Comparison of ENCODE assay signal across 8 cellular contexts in genomic region chr2:62505649-62506420, GRCh38. TPM values are rescaled to one million over a fixed set of nuclear protein-coding genes. Genes with fewer than 3 reads are reported as not detected.
DNase-seq lines count a peak whose midpoint lies in the region; ATAC-seq and TF ChIP-seq lines count a peak whose summit lies in the region.

Gene TMEM17 (minus strand): TSS chr2:62506195. CDS start chr2:62506129, 66 bp downstream.

- intact Hi-C loops in uterus (cut with DNase I; ENCODE audit: low total_unique reads) = no loop called here

- H3K27me3 ChIP-seq in HUES48 (ENCODE audit: control insufficient read depth, insufficient read depth, low read length) = no peaks in the 10 kb centered on the region
- no peaks in the 10 kb centered on the region for H3K27me3 ChIP-seq in NT2/D1 (ENCODE audit: insufficient read depth, insufficient read length)
- H3K27me3 ChIP-seq in neutrophil = no peaks in the 10 kb centered on the region
- H3K27me3 ChIP-seq in uterus = no peaks in the 10 kb centered on the region

- no peak within 1 kb of the TSS for H3K27ac Mint-ChIP-seq in activated naive CD8-positive, alpha-beta T cell treated with anti-CD3 and anti-CD28 coated beads for 36 hours
- peak within 1 kb of the TSS; percentile 71 for H3K27ac Mint-ChIP-seq in glutamatergic neuron (ENCODE audit: unreplicated experiment)

- peak within 1 kb of the TSS; percentile 86 for H3K27ac ChIP-seq in HUES48 (ENCODE audit: low read depth, low read length)
- no peak within 1 kb of the TSS for H3K27ac ChIP-seq in neutrophil
- H3K27ac ChIP-seq in uterus = peak within 1 kb of the TSS; percentile 93 to 99

- no peaks in the 10 kb centered on the region for H3K36me3 Mint-ChIP-seq in activated naive CD8-positive, alpha-beta T cell treated with anti-CD3 and anti-CD28 coated beads for 36 hours
- H3K36me3 Mint-ChIP-seq in glutamatergic neuron (ENCODE audit: unreplicated experiment) = no peaks in the 10 kb centered on the region

- H3K4me1 Mint-ChIP-seq in activated naive CD8-positive, alpha-beta T cell treated with anti-CD3 and anti-CD28 coated beads for 36 hours = peaks cover 7% of the 10 kb centered on the region
- H3K4me1 Mint-ChIP-seq in glutamatergic neuron (ENCODE audit: low read depth, unreplicated experiment) = peaks cover 6% of the 10 kb centered on the region

- H3K36me3 ChIP-seq in HUES48 (ENCODE audit: control insufficient read depth, insufficient read depth, low read length) (no peaks in the 10 kb centered on the region), NT2/D1 (ENCODE audit: insufficient read depth, insufficient read length, low read length) (no peaks in the 10 kb centered on the region), neutrophil (no peaks in the 10 kb centered on the region), uterus (no peaks in the 10 kb centered on the region)

- no peaks in the 10 kb centered on the region for H3K9me3 Mint-ChIP-seq in activated naive CD8-positive, alpha-beta T cell treated with anti-CD3 and anti-CD28 coated beads for 36 hours
- H3K9me3 Mint-ChIP-seq in glutamatergic neuron (ENCODE audit: unreplicated experiment) = no peaks in the 10 kb centered on the region

- ATAC-seq in GM21528 (IDR thresholded peaks at IDR 0.05; ENCODE audit: low FRiP score, unreplicated experiment) = peak; percentile 85

- peaks cover 34% of the 10 kb centered on the region for H3K27me3 Mint-ChIP-seq in activated naive CD8-positive, alpha-beta T cell treated with anti-CD3 and anti-CD28 coated beads for 36 hours
- no peaks in the 10 kb centered on the region for H3K27me3 Mint-ChIP-seq in glutamatergic neuron (ENCODE audit: unreplicated experiment)

- H3K4me3 ChIP-seq in HUES48 (ENCODE audit: low read depth, low read length) (peak within 1 kb of the TSS; percentile 89), NT2/D1 (ENCODE audit: insufficient read length, low read depth) (peak within 1 kb of the TSS; percentile 59), neutrophil (ENCODE audit: low read depth in 1 of 2, low read length in 1 of 2) (peak within 1 kb of the TSS; percentile 64 to 69), uterus (peak within 1 kb of the TSS; percentile 64 to 66)

- TF ChIP-seq POLR2A in uterus (IDR thresholded peaks at IDR 0.05) = peak; percentile 56 to 70

- H3K9ac ChIP-seq in HUES48 (ENCODE audit: low read depth, low read length) (peak within 1 kb of the TSS; percentile 80), NT2/D1 (ENCODE audit: insufficient read length, low read depth) (peak within 1 kb of the TSS; percentile 52)

- H3K4me1 ChIP-seq in HUES48 (ENCODE audit: control insufficient read depth, insufficient read depth, low read length) = peaks cover 8% of the 10 kb centered on the region
- H3K4me1 ChIP-seq in NT2/D1 (ENCODE audit: insufficient read depth, insufficient read length) = no peaks in the 10 kb centered on the region
- H3K4me1 ChIP-seq in neutrophil (ENCODE audit: control insufficient read depth in 1 of 2, insufficient read depth in 1 of 2, low read depth in 1 of 2, low read length in 1 of 2) = peaks cover 0 to 12% of the 10 kb centered on the region in 2 experiments
- peaks cover 0 to 3% of the 10 kb centered on the region in 2 donors for H3K4me1 ChIP-seq in uterus

- H3K9me3 ChIP-seq in HUES48 (ENCODE audit: control insufficient read depth, insufficient read depth, low read length) (no peaks in the 10 kb centered on the region), NT2/D1 (ENCODE audit: insufficient read depth, low read length) (no peaks in the 10 kb centered on the region), neutrophil (no peaks in the 10 kb centered on the region), uterus (no peaks in the 10 kb centered on the region)

- peak within 1 kb of the TSS; percentile 76 for H3K4me3 Mint-ChIP-seq in activated naive CD8-positive, alpha-beta T cell treated with anti-CD3 and anti-CD28 coated beads for 36 hours
- H3K4me3 Mint-ChIP-seq in glutamatergic neuron (ENCODE audit: unreplicated experiment) = peak within 1 kb of the TSS; percentile 84

- DNase-seq in ELF-1 (ENCODE audit: low read depth, low spot score) (peak; percentile 96), NT2/D1 (ENCODE audit: low read depth, low spot score) (peak; percentile 83), glutamatergic neuron (peak; percentile 92), uterus (peak; percentile 95 to 96)
- peak; percentile 55 for DNase-seq in activated naive CD8-positive, alpha-beta T cell treated with anti-CD3 and anti-CD28 coated beads for 36 hours

- TF ChIP-seq CTCF in glutamatergic neuron (IDR thresholded peaks at IDR 0.05; ENCODE audit: partially characterized antibody, unreplicated experiment) (no peak), neutrophil (IDR thresholded peaks at IDR 0.05) (no peak), uterus (IDR thresholded peaks at IDR 0.05) (no peak)

RNA-seq across cellular contexts. Expression of gene TMEM17, which starts in this region (rescaled TPM):
- total RNA-seq in activated naive CD8-positive, alpha-beta T cell treated with anti-CD3 and anti-CD28 coated beads for 36 hours = under 1 TPM; 0.24 to 0.25 TPM
- total RNA-seq in glutamatergic neuron (ENCODE audit: unreplicated experiment) (0.91 TPM), uterus (1 to 10 TPM in 2 of 4 donors, not detected in 2; 1.0 to 3.1 TPM)

Comparison
In these comparisons a context has a peak if more than half of its experiments do, and no peak if none do; other contexts are left out.
1. Peak in DNase-seq in activated naive CD8-positive, alpha-beta T cell treated with anti-CD3 and anti-CD28 coated beads for 36 hours; RNA of the gene not detected or under 1 TPM.
2. Peak in DNase-seq in glutamatergic neuron; RNA of the gene not detected or under 1 TPM.